In genomic region chr10:69809318-69809717, GRCh38 we compare ENCODE assay signal across 32 cellular contexts. TPM values are rescaled to one million over a fixed set of nuclear protein-coding genes. Genes with fewer than 3 reads are reported as not detected.
"Had no signal": no experiment of that assay in that cellular context is flagged by ENCODE, and none has a peak within 500 bp of the region (broad histone marks: within the 10 kb centered on the region; RNA-seq: fewer than 3 reads in every experiment).

No MANE protein-coding gene starts in this region.

- H3K9me3 ChIP-seq: adrenal gland, breast epithelium, colonic mucosa, esophagus squamous epithelium, gastroesophageal sphincter had no signal

- DNase-seq: activated CD4-positive, alpha-beta memory T cell treated with anti-CD3 and anti-CD28 coated beads for 36 hours; activated CD4-positive, alpha-beta T cell treated with anti-CD3 and anti-CD28 coated beads for 36 hours; activated CD4-positive, alpha-beta T cell treated with anti-CD3 and anti-CD28 coated beads, Interleukin-2, amount 10 ng/mL, durations not matched to agents 24 days and 14 days; activated CD4-positive, CD25-positive, alpha-beta regulatory T cell; activated CD4-positive, CD25-positive, alpha-beta regulatory T cell treated with anti-CD3 and anti-CD28 coated beads, Interleukin-2, amount 50 U/mL, for 72 hours; activated CD8-positive, alpha-beta memory T cell treated with anti-CD3 and anti-CD28 coated beads, Interleukin-2, amount 10 ng/mL, durations not matched to agents 7 days and 5 days; activated CD8-positive, alpha-beta memory T cell treated with anti-CD3 and anti-CD28 coated beads, Interleukin-2, amount 50 U/mL, for 4 hours; activated CD8-positive, alpha-beta T cell treated with anti-CD3 and anti-CD28 coated beads, Interleukin-2, amount 10 ng/mL, durations not matched to agents 7 days and 5 days; activated effector memory CD4-positive, alpha-beta T cell treated with anti-CD3 and anti-CD28 coated beads, Interleukin-2, amount 50 U/mL, for 16 hours; activated naive CD4-positive, alpha-beta T cell treated with anti-CD3 and anti-CD28 coated beads for 36 hours; activated naive CD8-positive, alpha-beta T cell treated with anti-CD3 and anti-CD28 coated beads for 36 hours; activated naive CD8-positive, alpha-beta T cell treated with anti-CD3 and anti-CD28 coated beads, Interleukin-2, amount 50 U/mL, for 24 hours; activated T-cell treated with anti-CD3 and anti-CD28 coated beads, Interleukin-2, amount 50 U/mL, for 1 hour; activated T-cell treated with anti-CD3 and anti-CD28 coated beads, Interleukin-2, amount 50 U/mL, for 48 hours; adrenal gland; amygdala; central memory CD4-positive, alpha-beta T cell; cerebellar nuclear complex; colonic mucosa; effector CD8-positive, alpha-beta T cell; esophagus squamous epithelium; foreskin melanocyte; T-helper 2 cell had no signal

- H3K4me1 ChIP-seq: adrenal gland, breast epithelium, colonic mucosa, esophagus squamous epithelium, gastroesophageal sphincter had no signal

- ATAC-seq: activated CD4-positive, alpha-beta T cell treated with anti-CD3 and anti-CD28 coated beads for 36 hours; activated CD8-positive, alpha-beta memory T cell treated with anti-CD3 and anti-CD28 coated beads, Interleukin-2, amount 10 ng/mL, durations not matched to agents 7 days and 5 days; activated CD8-positive, alpha-beta T cell treated with anti-CD3 and anti-CD28 coated beads, Interleukin-2, amount 10 ng/mL, durations not matched to agents 7 days and 5 days; activated naive CD8-positive, alpha-beta T cell treated with anti-CD3 and anti-CD28 coated beads, Interleukin-2, amount 50 U/mL, for 24 hours; gastroesophageal sphincter had no signal

- H3K27ac ChIP-seq: adrenal gland, colonic mucosa, epithelial cell of prostate, esophagus squamous epithelium, gastroesophageal sphincter had no signal

- H3K4me3 ChIP-seq: adrenal gland, breast epithelium, cardiac muscle cell, colonic mucosa, esophagus squamous epithelium, gastroesophageal sphincter had no signal

- H3K27me3 ChIP-seq: adrenal gland, breast epithelium, cardiac muscle cell, colonic mucosa, gastroesophageal sphincter had no signal

- H3K36me3 ChIP-seq: adrenal gland, breast epithelium, cardiac muscle cell, colonic mucosa, esophagus squamous epithelium, gastroesophageal sphincter had no signal

- FAIRE-seq: endometrium had no signal

RNA-seq across cellular contexts. Expression of gene COL13A1, which starts 7.6 kb away (rescaled TPM):
- total RNA-seq: activated CD4-positive, alpha-beta memory T cell treated with anti-CD3 and anti-CD28 coated beads for 36 hours; activated CD4-positive, alpha-beta T cell treated with anti-CD3 and anti-CD28 coated beads for 36 hours; activated CD4-positive, alpha-beta T cell treated with anti-CD3 and anti-CD28 coated beads, Interleukin-2, amount 10 ng/mL, durations not matched to agents 24 days and 14 days; activated CD8-positive, alpha-beta memory T cell treated with anti-CD3 and anti-CD28 coated beads for 36 hours; activated CD8-positive, alpha-beta memory T cell treated with anti-CD3 and anti-CD28 coated beads, Interleukin-2, amount 10 ng/mL, durations not matched to agents 7 days and 5 days; activated CD8-positive, alpha-beta T cell treated with anti-CD3 and anti-CD28 coated beads, Interleukin-2, amount 10 ng/mL, durations not matched to agents 7 days and 5 days; activated naive CD4-positive, alpha-beta T cell treated with anti-CD3 and anti-CD28 coated beads for 36 hours; activated naive CD8-positive, alpha-beta T cell treated with anti-CD3 and anti-CD28 coated beads for 36 hours; activated T-helper 1 cell treated with anti-CD3 and anti-CD28 coated beads, Interleukin-12 subunit alpha, Interleukin-12 subunit beta, Interleukin-2, Interleukin-4 antibody, amounts not matched to agents 30 ng/mL and 10 ng/mL and 1 ng/mL, durations not matched to agents 14 hours and 24 hours and 36 hours; activated T-helper 2 cell treated with anti-CD3 and anti-CD28 coated beads, Interferon-gamma antibody, Interleukin-2, Interleukin-4, amounts not matched to agents 10 μg/mL and 5 μg/mL and 100 μg/mL, durations not matched to agents 14 hours and 24 hours and 36 hours; T-helper 1 cell treated with Interleukin-12 subunit alpha and Interleukin-12 subunit beta and Interleukin-4 antibody, amounts not matched to agents 30 ng/mL and 1 ng/mL, for 36 hours had no signal
